ENCODE assay signal across 8 cellular contexts in the genomic region with DNA sequence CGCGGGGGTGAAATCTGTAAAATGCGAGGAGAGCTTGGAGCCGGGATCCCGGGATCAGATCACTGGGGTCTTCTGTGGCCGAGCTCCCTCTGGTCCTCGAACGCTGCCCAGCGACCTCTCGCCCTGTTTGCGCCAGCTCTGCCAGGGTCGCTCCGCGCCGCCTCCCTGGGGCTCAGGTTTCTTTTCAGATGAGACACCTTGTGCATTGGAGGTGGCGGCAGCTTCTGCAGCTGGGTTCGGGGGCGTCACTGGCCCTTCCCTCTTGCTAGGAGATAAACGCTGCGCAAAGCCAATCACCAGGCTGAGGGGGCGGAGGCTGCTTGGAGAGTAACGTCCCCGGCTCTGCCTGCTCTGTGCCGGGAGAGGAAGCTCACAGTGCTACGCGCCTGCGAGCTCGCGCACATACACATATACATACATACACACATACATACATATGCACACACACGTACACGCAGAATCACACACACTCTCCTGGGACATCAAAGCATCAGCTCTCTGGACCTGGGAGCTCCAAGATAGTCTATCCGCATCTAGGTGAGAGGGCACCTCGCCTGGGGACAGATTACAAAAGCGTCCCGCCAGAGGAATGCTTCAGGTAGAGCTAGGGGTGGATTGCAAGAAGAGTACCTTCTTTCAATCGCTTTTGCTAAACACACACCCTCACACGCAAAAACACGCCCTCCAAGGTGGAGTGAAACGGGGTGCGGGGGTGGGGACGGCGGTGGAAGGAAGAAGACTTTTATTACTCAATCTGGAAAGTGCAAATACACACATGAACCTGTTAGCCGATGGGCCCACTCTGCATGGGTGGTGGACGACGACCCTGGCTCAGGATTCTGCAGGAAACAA. TPM values are rescaled to one million over a fixed set of nuclear protein-coding genes. Genes with fewer than 3 reads are reported as not detected.
DNase-seq lines count a peak whose midpoint lies in the region; ATAC-seq, FAIRE-seq and TF ChIP-seq lines count a peak whose summit lies in the region.

A gene with protein sequence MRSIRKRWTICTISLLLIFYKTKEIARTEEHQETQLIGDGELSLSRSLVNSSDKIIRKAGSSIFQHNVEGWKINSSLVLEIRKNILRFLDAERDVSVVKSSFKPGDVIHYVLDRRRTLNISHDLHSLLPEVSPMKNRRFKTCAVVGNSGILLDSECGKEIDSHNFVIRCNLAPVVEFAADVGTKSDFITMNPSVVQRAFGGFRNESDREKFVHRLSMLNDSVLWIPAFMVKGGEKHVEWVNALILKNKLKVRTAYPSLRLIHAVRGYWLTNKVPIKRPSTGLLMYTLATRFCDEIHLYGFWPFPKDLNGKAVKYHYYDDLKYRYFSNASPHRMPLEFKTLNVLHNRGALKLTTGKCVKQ (minus strand): TSS at position 247 of the 852 bp plus-strand sequence. CDS start 327 bp downstream, outside the sequence.

- WGBS in H1 (ENCODE audit: extremely low coverage in 1 of 2, insufficient coverage in 1 of 2, insufficient read length in 1 of 2, insufficient replicate concordance in 2 of 2, low coverage in 1 of 2, low lambda C conversion rate in 2 of 2, missing lambda C conversion rate in 1 of 2), 2 experiments = 3% methylated on average over 26 of the region's 45 CpGs; no CpG with 5 or more reads in 1 of the 2 experiments
- WGBS in mesodermal cell (ENCODE audit: insufficient coverage in 2 of 2), 2 experiments = 1 to 2% methylated on average over 18 to 20 of the region's 45 CpGs

- no peaks in the 10 kb centered on the region for H4K20me1 ChIP-seq in H1 (replicated peaks in 1 of 2; ENCODE audit: control insufficient read depth in 1 of 2, insufficient read depth in 2 of 2, low read length in 2 of 2)

- peak within 1 kb of the TSS; percentile 83 to 94 for H3K4me2 ChIP-seq in H1 (ENCODE audit: insufficient read depth in 1 of 2, low read depth in 2 of 2, low read length in 2 of 2)

- peak in 1 of 2 experiments; percentile 36; a peak in 1 of 3 replicates for TF ChIP-seq POLR2A in H1 (IDR thresholded peaks at IDR 0.05; ENCODE audit: control extremely low read depth in 1 of 2, low read depth in 2 of 2, low read length in 2 of 2)

- H3K4ac ChIP-seq in H1 (replicated peaks; ENCODE audit: insufficient read length, low read depth, low read length) = no peak within 1 kb of the TSS

- peaks cover 20 to 50% (median 42%) of the 10 kb centered on the region in 4 experiments for H3K27me3 ChIP-seq in H1 (replicated peaks in 1 of 4; ENCODE audit: control insufficient read depth in 3 of 4, extremely low read depth in 1 of 4, insufficient read depth in 3 of 4, low read length in 3 of 4)

- H3K4me3 ChIP-seq in H1 (ENCODE audit: extremely low read depth in 1 of 4, insufficient read depth in 2 of 4, low read depth in 3 of 4, low read length in 4 of 4) (peak within 1 kb of the TSS; percentile 67 to 74 (median 72); a peak in 7 of 8 replicates), mesodermal cell (ENCODE audit: extremely low read depth, insufficient read depth, low read length, poor library complexity, severe bottlenecking) (peak within 1 kb of the TSS; percentile 61)

- no peaks in the 10 kb centered on the region for H3K79me2 ChIP-seq in H1 (ENCODE audit: control insufficient read depth in 1 of 2, insufficient read depth in 2 of 2, low read length in 2 of 2)

- TF ChIP-seq CTCF in H1 (IDR thresholded peaks at IDR 0.05; ENCODE audit: control extremely low read depth in 1 of 3, insufficient read depth in 1 of 3, low read depth in 1 of 3, low read length in 3 of 3) = no peak

- no peak for TF ChIP-seq EP300 in H1 (IDR thresholded peaks at IDR 0.05; ENCODE audit: borderline replicate concordance in 1 of 2, low read depth in 2 of 2, low read length in 2 of 2)

- H3K23ac ChIP-seq in H1 (ENCODE audit: insufficient read length) = no peak within 1 kb of the TSS

- H4K5ac ChIP-seq in H1 (ENCODE audit: insufficient read length, low read depth, low read length) = no peak within 1 kb of the TSS

- CTCF ChIA-PET in H1 (lab: Charles Lee; ENCODE audit: partially characterized antibody) = interaction anchor here (1.0 to 1.6 kb wide), 4 partner anchors 128 to 487 kb away, joined by 3 to 9 read pairs (median 4); no protein-coding TSS in a partner anchor

- H3K14ac ChIP-seq in H1 (ENCODE audit: insufficient read length) = no peak within 1 kb of the TSS

- H3K4me1 ChIP-seq in H1 (replicated peaks in 1 of 4; ENCODE audit: control insufficient read depth in 3 of 4, insufficient read depth in 4 of 4, low read length in 3 of 4) (peaks cover 0 to 16% (median 4%) of the 10 kb centered on the region in 4 experiments; a peak in 5 of 7 replicates), mesodermal cell (ENCODE audit: control insufficient read depth, insufficient read depth, low read length, poor library complexity, severe bottlenecking) (no peaks in the 10 kb centered on the region)

- no peak within 1 kb of the TSS for H3K27ac ChIP-seq in H1 (ENCODE audit: low read depth, low read length)
- H3K27ac ChIP-seq in mesodermal cell (ENCODE audit: low read depth, low read length, severe bottlenecking) = no peak within 1 kb of the TSS

- peak within 1 kb of the TSS in 3 of 4 experiments; percentile 26 to 41 (median 38); a peak in 4 of 7 replicates for H3K9ac ChIP-seq in H1 (replicated peaks in 1 of 4; ENCODE audit: extremely low read depth in 1 of 4, low read depth in 3 of 4, low read length in 3 of 4)

- no peak for FAIRE-seq in H1 (lab: Jason Lieb, UNC)

- no peak within 1 kb of the TSS for H2BK5ac ChIP-seq in H1 (ENCODE audit: low read depth, low read length)

- no peak within 1 kb of the TSS for H2AK5ac ChIP-seq in H1 (ENCODE audit: low read depth, low read length)

- H4K91ac ChIP-seq in H1 (replicated peaks; ENCODE audit: insufficient read length, low read length) = no peak within 1 kb of the TSS

- ATAC-seq in HG03342 (IDR thresholded peaks at IDR 0.05; ENCODE audit: unreplicated experiment) = peak; percentile 72

- 0 out of 2 replicates have a peak within 1 kb of the TSS, but pooled peaks have one; percentile 31 for H2BK15ac ChIP-seq in H1 (ENCODE audit: low read length)

- H3K79me1 ChIP-seq in H1 (ENCODE audit: low read depth, low read length) = no peaks in the 10 kb centered on the region

- H2BK12ac ChIP-seq in H1 (ENCODE audit: low read depth, low read length) = peak within 1 kb of the TSS; percentile 85

- DNase-seq in NCI-H2171 treated with DMSO at 0.1 percent for 48 hours (lab: John Stamatoyannopoulos, UW) = peak; percentile 1
- no peak for DNase-seq in NCI-H2171 (lab: John Stamatoyannopoulos, UW)
- peak; percentile 89 for DNase-seq in NCI-H82 (lab: John Stamatoyannopoulos, UW)
- peak; percentile 92 for DNase-seq in activated CD8-positive, alpha-beta memory T cell treated with anti-CD3 and anti-CD28 coated beads for 24 hours
- peak; percentile 76 to 80 for DNase-seq in H1 (ENCODE audit: low read depth in 1 of 2, low spot score in 2 of 2)
- peak; percentile 82 for DNase-seq in stimulated activated CD8-positive, alpha-beta memory T cell treated with anti-CD3 and anti-CD28 coated beads, Interleukin-15, amount 100 ng/mL, for 1 hour (ENCODE audit: low read depth)

- peak within 1 kb of the TSS; percentile 100 for H2AFZ ChIP-seq in H1 (ENCODE audit: low read length)

- H3K9me3 ChIP-seq in H1 (ENCODE audit: insufficient read depth in 2 of 2, low read depth in 1 of 2, low read length in 1 of 2) (no peaks in the 10 kb centered on the region), mesodermal cell (ENCODE audit: control insufficient read depth, low read length) (no peaks in the 10 kb centered on the region)

- H2BK20ac ChIP-seq in H1 (ENCODE audit: low read length) = no peak within 1 kb of the TSS

- H2BK120ac ChIP-seq in H1 (replicated peaks; ENCODE audit: low read depth, low read length) = no peak within 1 kb of the TSS

- H3K56ac ChIP-seq in H1 (replicated peaks; ENCODE audit: insufficient read length, low read depth, low read length) = no peak within 1 kb of the TSS

- POLR2A ChIA-PET in H1 (lab: Charles Lee; ENCODE audit: partially characterized antibody) = interaction anchor here (0.9 to 1.2 kb wide), 2 partner anchors 34 to 342 kb away, joined by 3 read pairs; no protein-coding TSS in a partner anchor

- peaks cover 20% of the 10 kb centered on the region for H3K23me2 ChIP-seq in H1 (ENCODE audit: low read depth, low read length)

- TF ChIP-seq RAD21 in H1 (IDR thresholded peaks at IDR 0.05 in 1 of 2, conservative IDR thresholded peaks at IDR 0.05 in 1 of 2; ENCODE audit: low read depth in 2 of 2, low read length in 2 of 2) = no peak

- no peaks in the 10 kb centered on the region for H3K36me3 ChIP-seq in H1 (ENCODE audit: control insufficient read depth in 2 of 4, insufficient read depth in 4 of 4, low read length in 3 of 4)
- no peaks in the 10 kb centered on the region for H3K36me3 ChIP-seq in mesodermal cell (ENCODE audit: control insufficient read depth, insufficient read depth, low read length)

- 0 out of 2 replicates have a peak within 1 kb of the TSS, but pooled peaks have one; percentile 75 for H3K18ac ChIP-seq in H1 (ENCODE audit: extremely low read depth, low read length)

- H4K8ac ChIP-seq in H1 (ENCODE audit: extremely low read depth, insufficient read depth, low read length) = no peak within 1 kb of the TSS

TF ChIP-seq in H1, 55 proteins besides CTCF, POLR2A, EP300 and RAD21 (continues in another document):
- no peak for TF ChIP-seq SRF (IDR thresholded peaks at IDR 0.05; ENCODE audit: low read depth, low read length)
- TF ChIP-seq SIRT6 (IDR thresholded peaks at IDR 0.05; ENCODE audit: low read length) = no peak
- no peak for TF ChIP-seq SIX5 (IDR thresholded peaks at IDR 0.05; ENCODE audit: low read depth, low read length)
- TF ChIP-seq KDM1A (IDR thresholded peaks at IDR 0.05; ENCODE audit: borderline replicate concordance, low read length) = 0 out of 2 replicates have a peak, but pooled peaks have one; percentile 8
- 0 out of 2 replicates have a peak, but pooled peaks have one; percentile 13 for TF ChIP-seq SUZ12 (IDR thresholded peaks at IDR 0.05; ENCODE audit: low read length)
- TF ChIP-seq TCF12 (IDR thresholded peaks at IDR 0.05; ENCODE audit: low read depth, low read length) = no peak
- peak; percentile 30; the same call in 1 of the 2 replicates for TF ChIP-seq CREB1 (IDR thresholded peaks at IDR 0.05)
- peak; percentile 65 for TF ChIP-seq TBP (IDR thresholded peaks at IDR 0.05; ENCODE audit: low read depth, low read length)
- no peak for TF ChIP-seq KDM4A (IDR thresholded peaks at IDR 0.05; ENCODE audit: low read depth, low read length, severe bottlenecking)

RNA-seq across cellular contexts. Expression of the gene that starts here (rescaled TPM):
- total RNA-seq in H1 (2021; fragmentation: NEBNext Ultra II Directional; extraction: Animal tissue kit (Norgen Biotek cat#: 25700)) = 0.50 and 0.77 TPM in 2 replicates
- 0.02 and 0.08 TPM in 2 replicates for polyA plus RNA-seq in H1 (2011; rRNA removed)
- polyA plus RNA-seq in H1 (2011; cell fraction: cytosol; rRNA removed) = 0.06 TPM
- 0.24 TPM for polyA plus RNA-seq in H1 (2011; cell fraction: nucleus; rRNA removed)
- 0.09 to 0.19 TPM (median 0.11 TPM) in 4 replicates for polyA plus RNA-seq in H1 (2012, experiment 1 of 2)
- polyA plus RNA-seq in H1 (2012, experiment 2 of 2) = not detected
- 0.24 TPM for polyA plus RNA-seq in H1 (2013, experiment 1 of 2)
- polyA plus RNA-seq in H1 (2013, experiment 2 of 2) = 0.50 TPM
- polyA minus RNA-seq in H1 (2011; rRNA and poly(A)+ RNA removed) = 0.12 and 0.22 TPM in 2 replicates
- polyA minus RNA-seq in H1 (2011; cell fraction: cytosol; rRNA and poly(A)+ RNA removed) = 2.0 TPM
- not detected for polyA minus RNA-seq in H1 (2011; cell fraction: nucleus; rRNA and poly(A)+ RNA removed)
- polyA plus RNA-seq in mesodermal cell (2013, experiment 1 of 2) = 6.2 TPM
- polyA plus RNA-seq in mesodermal cell (2013, experiment 2 of 2) = 5.4 TPM
